In the genomic region with DNA sequence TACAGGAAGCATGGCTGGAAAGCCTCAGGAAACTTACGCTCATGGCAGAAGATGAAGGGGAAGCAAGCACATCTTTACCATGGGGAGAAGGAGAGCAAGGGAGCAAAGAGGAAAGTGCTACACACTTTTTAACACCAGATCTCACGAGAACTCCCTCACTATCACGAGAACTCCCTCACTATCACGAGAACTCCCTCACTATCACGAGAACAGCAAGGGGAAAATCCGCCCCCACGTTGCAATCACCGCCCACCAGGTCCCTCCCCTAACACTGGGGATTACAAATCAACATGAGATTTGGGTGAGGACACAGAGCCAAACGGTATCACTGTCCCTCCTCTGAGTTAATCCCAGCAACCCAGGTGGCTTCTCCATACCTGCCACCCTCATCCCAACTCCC, we compare ENCODE assay signal across 1 cellular context.
TF ChIP-seq lines count a peak whose summit lies in the region.

No MANE protein-coding gene starts in this region.

TF ChIP-seq in A549, 52 proteins besides CTCF, POLR2A, EP300 and RAD21 (continued from another document):
- TF ChIP-seq, protein P1, sequence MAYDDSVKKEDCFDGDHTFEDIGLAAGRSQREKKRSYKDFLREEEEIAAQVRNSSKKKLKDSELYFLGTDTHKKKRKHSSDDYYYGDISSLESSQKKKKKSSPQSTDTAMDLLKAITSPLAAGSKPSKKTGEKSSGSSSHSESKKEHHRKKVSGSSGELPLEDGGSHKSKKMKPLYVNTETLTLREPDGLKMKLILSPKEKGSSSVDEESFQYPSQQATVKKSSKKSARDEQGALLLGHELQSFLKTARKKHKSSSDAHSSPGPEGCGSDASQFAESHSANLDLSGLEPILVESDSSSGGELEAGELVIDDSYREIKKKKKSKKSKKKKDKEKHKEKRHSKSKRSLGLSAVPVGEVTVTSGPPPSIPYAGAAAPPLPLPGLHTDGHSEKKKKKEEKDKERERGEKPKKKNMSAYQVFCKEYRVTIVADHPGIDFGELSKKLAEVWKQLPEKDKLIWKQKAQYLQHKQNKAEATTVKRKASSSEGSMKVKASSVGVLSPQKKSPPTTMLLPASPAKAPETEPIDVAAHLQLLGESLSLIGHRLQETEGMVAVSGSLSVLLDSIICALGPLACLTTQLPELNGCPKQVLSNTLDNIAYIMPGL (CRISPR knock-in tag; IDR thresholded peaks at IDR 0.05; ENCODE audit: borderline replicate concordance): no peak
TF ChIP-seq in A549: peak in this region for 0.
